ENCODE assay signal across 10 cellular contexts in the genomic region with DNA sequence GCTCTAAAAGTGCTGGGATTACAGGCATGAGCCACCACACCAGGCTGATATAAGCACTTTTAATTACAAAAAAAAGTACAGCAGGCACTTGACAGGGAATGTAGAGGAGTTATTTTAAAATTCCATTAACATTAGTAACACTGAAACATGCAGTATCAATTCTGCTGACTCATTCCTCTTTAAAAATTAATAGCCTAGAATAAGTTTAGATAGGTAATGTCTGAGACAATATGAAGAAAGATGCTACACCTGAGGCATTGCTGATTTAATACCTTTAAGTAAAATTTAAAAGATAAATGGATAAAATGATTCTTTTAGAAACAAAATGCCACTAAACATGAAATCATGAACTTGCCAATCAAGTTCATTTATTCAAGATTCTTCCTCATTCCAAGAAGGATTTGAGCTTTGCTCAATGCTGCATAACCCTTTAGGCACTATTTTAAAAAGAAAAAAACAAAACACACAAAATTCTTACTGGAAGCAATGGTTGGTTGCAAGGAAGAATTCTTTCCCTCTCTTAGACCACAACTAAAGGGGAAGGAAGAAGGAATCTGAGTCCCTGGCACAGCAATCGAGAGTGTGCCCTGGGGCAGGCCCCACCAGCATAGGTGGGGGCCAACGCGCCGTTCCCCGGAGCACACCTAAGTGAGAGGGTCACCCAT. TPM values are rescaled to one million over a fixed set of nuclear protein-coding genes. Genes with fewer than 3 reads are reported as not detected.
DNase-seq lines count a peak whose midpoint lies in the region; ATAC-seq and TF ChIP-seq lines count a peak whose summit lies in the region.
"Had no signal": no experiment of that assay in that cellular context is flagged by ENCODE, and none has a peak within 500 bp of the region (broad histone marks: within the 10 kb centered on the region; RNA-seq: fewer than 3 reads in every experiment).

No MANE protein-coding gene starts in this region.

- H3K36me3 ChIP-seq in adrenal gland (replicated peaks in 1 of 2): no peaks in the 10 kb centered on the region
- H3K36me3 ChIP-seq in upper lobe of left lung: peaks cover 0 to 7% (median 2%) of the 10 kb centered on the region in 4 donors

- no peaks in the 10 kb centered on the region for H3K27me3 Mint-ChIP-seq in activated naive CD4-positive, alpha-beta T cell treated with anti-CD3 and anti-CD28 coated beads, Interleukin-2, amount 10 ng/mL, durations not matched to agents 7 days and 5 days

- intact Hi-C loops in adrenal gland (cut with DNase I) (no loop called here), right cardiac atrium (cut with DNase I) (no loop called here)

- peak overlapping the region; percentile 21 for H3K4me3 Mint-ChIP-seq in activated naive CD4-positive, alpha-beta T cell treated with anti-CD3 and anti-CD28 coated beads, Interleukin-2, amount 10 ng/mL, durations not matched to agents 7 days and 5 days

- ATAC-seq in right cardiac atrium: peak; percentile 33 to 38
- peak; percentile 61 to 84 for ATAC-seq in upper lobe of left lung (ENCODE audit: low FRiP score in 2 of 2)
- no peak for ATAC-seq in HG03457 (IDR thresholded peaks at IDR 0.05; ENCODE audit: unreplicated experiment)

- H3K27ac ChIP-seq in adrenal gland (peak overlapping the region in 4 of 5 donors; percentile 3 to 57 (median 49)), right cardiac atrium (ENCODE audit: low read length) (no peak overlapping the region), upper lobe of left lung (peak overlapping the region; percentile 74 to 78 (median 76))
- H3K27ac ChIP-seq: BLaER1, Peyer's patch had no signal

- H3K4me1 ChIP-seq in adrenal gland (replicated peaks in 1 of 2) (peaks cover 23 to 33% of the 10 kb centered on the region in 2 donors), right cardiac atrium (ENCODE audit: control insufficient read depth, insufficient read depth, low read length) (no peaks in the 10 kb centered on the region), upper lobe of left lung (peaks cover 15 to 21% (median 17%) of the 10 kb centered on the region in 4 donors)

- TF ChIP-seq CTCF in adrenal gland (IDR thresholded peaks at IDR 0.05) (no peak), upper lobe of left lung (IDR thresholded peaks at IDR 0.05) (no peak)

- H3K9me3 Mint-ChIP-seq in activated naive CD4-positive, alpha-beta T cell treated with anti-CD3 and anti-CD28 coated beads, Interleukin-2, amount 10 ng/mL, durations not matched to agents 7 days and 5 days: peaks cover 14% of the 10 kb centered on the region

- H3K9me3 ChIP-seq in adrenal gland (replicated peaks in 1 of 3): no peaks in the 10 kb centered on the region
- no peaks in the 10 kb centered on the region for H3K9me3 ChIP-seq in right cardiac atrium (ENCODE audit: control insufficient read depth, low read length)
- H3K9me3 ChIP-seq in upper lobe of left lung: no peaks in the 10 kb centered on the region
- H3K9me3 ChIP-seq: Peyer's patch had no signal

- H3K4me3 ChIP-seq in adrenal gland: no peak overlapping the region
- H3K4me3 ChIP-seq in right cardiac atrium (ENCODE audit: low read length): no peak overlapping the region
- no peak overlapping the region for H3K4me3 ChIP-seq in upper lobe of left lung
- H3K4me3 ChIP-seq: BLaER1, Peyer's patch had no signal

- CTCF ChIA-PET in activated naive CD4-positive, alpha-beta T cell treated with anti-CD3 and anti-CD28 coated beads, Interleukin-2, amount 10 ng/mL, durations not matched to agents 7 days and 5 days (lab: Charles Lee): interaction anchor here (0.9 kb wide), 2 partner anchors 9 to 20 kb away, joined by 4 read pairs; no protein-coding TSS in a partner anchor

- peaks cover 46% of the 10 kb centered on the region for H3K4me1 Mint-ChIP-seq in activated naive CD4-positive, alpha-beta T cell treated with anti-CD3 and anti-CD28 coated beads, Interleukin-2, amount 10 ng/mL, durations not matched to agents 7 days and 5 days

- TF ChIP-seq POLR2A in adrenal gland (IDR thresholded peaks at IDR 0.05): no peak
- no peak for TF ChIP-seq POLR2A in upper lobe of left lung (IDR thresholded peaks at IDR 0.05)

- no peaks in the 10 kb centered on the region for H3K27me3 ChIP-seq in adrenal gland
- no peaks in the 10 kb centered on the region for H3K27me3 ChIP-seq in right cardiac atrium (ENCODE audit: control insufficient read depth, insufficient read depth)
- H3K27me3 ChIP-seq in upper lobe of left lung: no peaks in the 10 kb centered on the region
- H3K27me3 ChIP-seq: BLaER1, Peyer's patch had no signal

- WGBS in adrenal gland, 4 donors: 70 to 82% (median 75%) methylated on average over 5 of the region's 5 CpGs
- 81% methylated on average over 5 of the region's 5 CpGs for WGBS in right cardiac atrium
- 28 to 61% methylated on average over 5 of the region's 5 CpGs for WGBS in upper lobe of left lung, 2 donors

- no peak for TF ChIP-seq EP300 in upper lobe of left lung (IDR thresholded peaks at IDR 0.05)

- no peak for DNase-seq in activated naive CD4-positive, alpha-beta T cell treated with anti-CD3 and anti-CD28 coated beads, Interleukin-2, amount 10 ng/mL, durations not matched to agents 7 days and 5 days
- no peak for DNase-seq in activated naive CD4-positive, alpha-beta T cell (lab: John Stamatoyannopoulos, UW)
- DNase-seq in adrenal gland (no peak), right cardiac atrium (no peak), upper lobe of left lung (peak in 1 of 2 donors; percentile 43), D341Med (ENCODE audit: low spot score) (no peak), midbrain (lab: John Stamatoyannopoulos, UW) (no peak)
- DNase-seq: Peyer's patch had no signal

- H3K36me3 Mint-ChIP-seq in activated naive CD4-positive, alpha-beta T cell treated with anti-CD3 and anti-CD28 coated beads, Interleukin-2, amount 10 ng/mL, durations not matched to agents 7 days and 5 days: peaks cover 43% of the 10 kb centered on the region

- H3K27ac Mint-ChIP-seq in activated naive CD4-positive, alpha-beta T cell treated with anti-CD3 and anti-CD28 coated beads, Interleukin-2, amount 10 ng/mL, durations not matched to agents 7 days and 5 days: peak overlapping the region; percentile 82

RNA-seq across cellular contexts. Expression of a gene that starts 26.6 kb away (rescaled TPM):
- 100 to 1,000 TPM in 2 of 8 donors, 10 to 100 TPM in 6; 56.2 to 102 (median 87.6) TPM for total RNA-seq in adrenal gland
- 10 to 100 TPM; 16.8 to 57.6 (median 24.5) TPM for polyA plus RNA-seq in adrenal gland
- total RNA-seq in right cardiac atrium: 10 to 100 TPM; 48.2 to 84.7 (median 54.6) TPM
- polyA plus RNA-seq in right cardiac atrium: 29.0 TPM
- 100 to 1,000 TPM in 2 of 6 donors, 10 to 100 TPM in 4; 60.7 to 115 (median 74.7) TPM for total RNA-seq in upper lobe of left lung

RNA-seq across cellular contexts. Expression of a gene that starts 53.7 kb away (rescaled TPM):
- total RNA-seq in adrenal gland: 10 to 100 TPM in 6 of 8 donors, 1 to 10 TPM in 2; 6.9 to 19.4 (median 15.2) TPM
- polyA plus RNA-seq in adrenal gland: 10 to 100 TPM; 18.7 to 37.7 (median 20.9) TPM
- total RNA-seq in right cardiac atrium: 10 to 100 TPM; 25.4 to 32.1 (median 28.6) TPM
- 28.7 TPM for polyA plus RNA-seq in right cardiac atrium
- total RNA-seq in upper lobe of left lung: 10 to 100 TPM; 17.7 to 61.8 (median 27.3) TPM
